8 cellular contexts compared by ENCODE assay signal in genomic region chrX:12971282-12972003, GRCh38. TPM values are rescaled to one million over a fixed set of nuclear protein-coding genes. Genes with fewer than 3 reads are reported as not detected.
A peak's percentile ranks its signal among the peaks of the same experiment; 100 is the strongest.
DNase-seq lines count a peak whose midpoint lies in the region; ATAC-seq, FAIRE-seq and TF ChIP-seq lines count a peak whose summit lies in the region.

No MANE protein-coding gene starts in this region.

- no peak for ATAC-seq in SK-N-SH treated with all-trans-retinoic acid at 6 μM for 48 hours
- peak; percentile 5 for ATAC-seq in activated CD8-positive, alpha-beta T cell treated with anti-CD3 and anti-CD28 coated beads, Interleukin-2, amount 10 ng/mL, durations not matched to agents 7 days and 5 days

- TF ChIP-seq EP300 in SK-N-SH (IDR thresholded peaks at IDR 0.05; ENCODE audit: borderline replicate concordance in 1 of 2, low read depth in 1 of 2, low read length in 1 of 2) (no peak), suprapubic skin (IDR thresholded peaks at IDR 0.05) (no peak)

- H3K9ac ChIP-seq in SK-N-SH (peak overlapping the region; percentile 63; the same call in 1 of the 2 replicates), kidney (ENCODE audit: low read length in 2 of 2) (peak overlapping the region in 1 of 2 donors; percentile 34)

- H3K27me3 ChIP-seq in SK-N-SH (ENCODE audit: insufficient read depth) (no peaks in the 10 kb centered on the region), suprapubic skin (no peaks in the 10 kb centered on the region), brain microvascular endothelial cell (replicated peaks) (no peaks in the 10 kb centered on the region), BE2C (no peaks in the 10 kb centered on the region)

- no peaks in the 10 kb centered on the region for H3K27me3 Mint-ChIP-seq in activated CD8-positive, alpha-beta T cell treated with anti-CD3 and anti-CD28 coated beads, Interleukin-2, amount 10 ng/mL, durations not matched to agents 7 days and 5 days (ENCODE audit: low read depth)

- peaks cover 0 to 12% of the 10 kb centered on the region in 2 experiments; a peak in 2 of 4 replicates for H3K4me1 ChIP-seq in SK-N-SH (ENCODE audit: control insufficient read depth in 1 of 2, insufficient read depth in 2 of 2, low read depth in 1 of 2, low read length in 1 of 2)
- H3K4me1 ChIP-seq in kidney (ENCODE audit: control insufficient read depth in 1 of 2, insufficient read depth in 1 of 2, low read depth in 1 of 2, low read length in 2 of 2), result no peaks in the 10 kb centered on the region
- H3K4me1 ChIP-seq in suprapubic skin, result peaks cover 8% of the 10 kb centered on the region
- no peaks in the 10 kb centered on the region for H3K4me1 ChIP-seq in BE2C

- peaks cover 0 to 11% of the 10 kb centered on the region in 2 experiments for H3K36me3 ChIP-seq in SK-N-SH (replicated peaks in 1 of 2; ENCODE audit: control insufficient read depth in 1 of 2, insufficient read depth in 2 of 2, low read length in 1 of 2)
- H3K36me3 ChIP-seq in kidney (ENCODE audit: control insufficient read depth in 1 of 2, insufficient read depth in 2 of 2, low read length in 2 of 2), result no peaks in the 10 kb centered on the region
- H3K36me3 ChIP-seq in suprapubic skin, result no peaks in the 10 kb centered on the region
- H3K36me3 ChIP-seq in brain microvascular endothelial cell (replicated peaks), result peaks cover 15% of the 10 kb centered on the region
- no peaks in the 10 kb centered on the region for H3K36me3 ChIP-seq in BE2C

- TF ChIP-seq CTCF in SK-N-SH (IDR thresholded peaks at IDR 0.05), result no peak
- no peak for TF ChIP-seq CTCF in kidney (IDR thresholded peaks at IDR 0.05; ENCODE audit: borderline replicate concordance, extremely low read depth, insufficient read depth)
- no peak for TF ChIP-seq CTCF in suprapubic skin (IDR thresholded peaks at IDR 0.05)
- no peak for TF ChIP-seq CTCF in brain microvascular endothelial cell (IDR thresholded peaks at IDR 0.05; ENCODE audit: low read depth, low read length, missing control alignments)
- TF ChIP-seq CTCF in BE2C (IDR thresholded peaks at IDR 0.05; ENCODE audit: low read depth, low read length), result no peak

- H3K9me3 Mint-ChIP-seq in activated CD8-positive, alpha-beta T cell treated with anti-CD3 and anti-CD28 coated beads, Interleukin-2, amount 10 ng/mL, durations not matched to agents 7 days and 5 days (ENCODE audit: insufficient read depth), result no peaks in the 10 kb centered on the region

- H3K4me3 ChIP-seq in SK-N-SH (ENCODE audit: low read depth in 2 of 2, low read length in 1 of 2) (no peak overlapping the region), kidney (ENCODE audit: low read length in 2 of 2) (no peak overlapping the region), suprapubic skin (peak overlapping the region; percentile 18), brain microvascular endothelial cell (ENCODE audit: low read depth, low read length) (no peak overlapping the region), BE2C (ENCODE audit: low read depth, low read length) (no peak overlapping the region)

- TF ChIP-seq RAD21 in SK-N-SH (IDR thresholded peaks at IDR 0.05; ENCODE audit: low read length), result no peak

- TF ChIP-seq POLR2A in suprapubic skin (IDR thresholded peaks at IDR 0.05), result no peak

- H3K9me3 ChIP-seq in SK-N-SH (no peaks in the 10 kb centered on the region), kidney (ENCODE audit: control insufficient read depth in 1 of 2, low read length in 2 of 2) (no peaks in the 10 kb centered on the region), suprapubic skin (no peaks in the 10 kb centered on the region), BE2C (no peaks in the 10 kb centered on the region)

- no peaks in the 10 kb centered on the region for H3K9me2 ChIP-seq in SK-N-SH

- peak overlapping the region; percentile 76 for H2AFZ ChIP-seq in SK-N-SH (ENCODE audit: low read depth)

- CTCF ChIA-PET in SK-N-SH (lab: Yijun Ruan, JAX), result interaction anchor here (0.8 to 0.9 kb wide), 2 partner anchors 24 to 517 kb away, joined by 3 read pairs; no protein-coding TSS in a partner anchor
- CTCF ChIA-PET in activated CD8-positive, alpha-beta T cell treated with anti-CD3 and anti-CD28 coated beads, Interleukin-2, amount 10 ng/mL, durations not matched to agents 7 days and 5 days (lab: Charles Lee), result interaction anchor here (0.9 to 22.7 kb wide), 6 partner anchors 19 to 519 kb away, joined by 3 to 406 read pairs (median 4); no protein-coding TSS in a partner anchor

- peaks cover 40% of the 10 kb centered on the region for H3K4me1 Mint-ChIP-seq in activated CD8-positive, alpha-beta T cell treated with anti-CD3 and anti-CD28 coated beads, Interleukin-2, amount 10 ng/mL, durations not matched to agents 7 days and 5 days (ENCODE audit: low read depth)

- peak overlapping the region; percentile 95 for H3K4me3 Mint-ChIP-seq in activated CD8-positive, alpha-beta T cell treated with anti-CD3 and anti-CD28 coated beads, Interleukin-2, amount 10 ng/mL, durations not matched to agents 7 days and 5 days

- DNase-seq in SK-N-SH (no peak), kidney (no peak), suprapubic skin (ENCODE audit: low spot score in 2 of 2) (peak in 1 of 2 donors; percentile 72), NCI-H345 (lab: John Stamatoyannopoulos, UW) (no peak), brain microvascular endothelial cell (no peak), BE2C (no peak)
- peak; percentile 63 for DNase-seq in activated CD8-positive, alpha-beta T cell treated with anti-CD3 and anti-CD28 coated beads, Interleukin-2, amount 10 ng/mL, durations not matched to agents 7 days and 5 days

- H3K79me2 ChIP-seq in SK-N-SH (ENCODE audit: insufficient read depth), result peaks cover 31% of the 10 kb centered on the region

- peak overlapping the region; percentile 97 for H3K27ac Mint-ChIP-seq in activated CD8-positive, alpha-beta T cell treated with anti-CD3 and anti-CD28 coated beads, Interleukin-2, amount 10 ng/mL, durations not matched to agents 7 days and 5 days

- peaks cover 40% of the 10 kb centered on the region for H3K36me3 Mint-ChIP-seq in activated CD8-positive, alpha-beta T cell treated with anti-CD3 and anti-CD28 coated beads, Interleukin-2, amount 10 ng/mL, durations not matched to agents 7 days and 5 days (ENCODE audit: low read depth)

- POLR2A ChIA-PET in SK-N-SH (lab: Yijun Ruan, JAX), result no interaction called here
- POLR2A ChIA-PET in activated CD8-positive, alpha-beta T cell treated with anti-CD3 and anti-CD28 coated beads, Interleukin-2, amount 10 ng/mL, durations not matched to agents 7 days and 5 days (lab: Charles Lee), result interaction anchor here (1.4 to 16.3 kb wide), 4 partner anchors 18 to 516 kb away, joined by 4 to 1048 read pairs (median 495); no protein-coding TSS in a partner anchor

- in situ Hi-C loops in brain microvascular endothelial cell (cut with HindIII; ENCODE audit: low pct_ligation_motif_present, low sequenced_read_pairs), result no loop called here

- H3K27ac ChIP-seq in SK-N-SH (ENCODE audit: low read depth in 2 of 2, low read length in 1 of 2), result peak overlapping the region in 1 of 2 experiments; percentile 78; a peak in 2 of 4 replicates
- peak overlapping the region; percentile 43 to 76 for H3K27ac ChIP-seq in kidney (ENCODE audit: low read depth in 2 of 2, low read length in 2 of 2)
- peak overlapping the region; percentile 75 for H3K27ac ChIP-seq in suprapubic skin
- H3K27ac ChIP-seq in brain microvascular endothelial cell, result no peak overlapping the region

- peaks cover 10% of the 10 kb centered on the region; the same call in 1 of the 2 replicates for H4K20me1 ChIP-seq in SK-N-SH (ENCODE audit: insufficient read depth)

- intact Hi-C loops in kidney (cut with DNase I), result no loop called here

- H3K4me2 ChIP-seq in SK-N-SH, result peak overlapping the region; percentile 68

- FAIRE-seq in kidney (lab: Jason Lieb, UNC), result no peak

- 78% methylated on average over 12 of the region's 12 CpGs for WGBS in SK-N-SH (ENCODE audit: low lambda C conversion rate)
- WGBS in suprapubic skin, result 69% methylated on average over 11 of the region's 12 CpGs

- H3F3A ChIP-seq in SK-N-SH (replicated peaks; ENCODE audit: insufficient read depth), result peaks cover 33% of the 10 kb centered on the region

TF ChIP-seq in SK-N-SH, 30 proteins besides CTCF, POLR2A, EP300 and RAD21 (continues in another document):
- TF ChIP-seq RCOR1 (IDR thresholded peaks at IDR 0.05; ENCODE audit: low read length), result no peak
- no peak for TF ChIP-seq NFIC (IDR thresholded peaks at IDR 0.05; ENCODE audit: borderline replicate concordance)
- no peak for TF ChIP-seq EZH2phosphoT487 (IDR thresholded peaks at IDR 0.05; ENCODE audit: borderline replicate concordance, low read depth)
- no peak for TF ChIP-seq RXRA (IDR thresholded peaks at IDR 0.05; ENCODE audit: borderline replicate concordance, low read depth)
- no peak for TF ChIP-seq GATA2 (CRISPR knock-in tag; IDR thresholded peaks at IDR 0.05)

TF ChIP-seq in SK-N-SH treated with all-trans-retinoic acid at 6 μM for 48 hours, 23 proteins besides CTCF, POLR2A, EP300 and RAD21 (continues in another document):
- no peak for TF ChIP-seq TSHZ2 (CRISPR knock-in tag; IDR thresholded peaks at IDR 0.05)

RNA-seq across cellular contexts. Expression of gene TMSB4X, which starts 3.5 kb away (rescaled TPM):
- 4,830 and 10,669 TPM in 2 replicates for polyA plus RNA-seq in SK-N-SH (2012; rRNA removed)
- 11,345 and 16,426 TPM in 2 replicates for polyA plus RNA-seq in SK-N-SH (2012; cell fraction: cytosol; rRNA removed)
- polyA plus RNA-seq in SK-N-SH (2012; cell fraction: nucleus; rRNA removed), result 2,546 and 2,555 TPM in 2 replicates
- total RNA-seq in activated CD8-positive, alpha-beta T cell treated with anti-CD3 and anti-CD28 coated beads, Interleukin-2, amount 10 ng/mL, durations not matched to agents 7 days and 5 days, result 1,000 to 10,000 TPM; 8,800 to 8,961 TPM
- 2,421 TPM for total RNA-seq in kidney
- 3,432 TPM for polyA plus RNA-seq in kidney (ENCODE audit: insufficient read depth, low read depth, low replicate concordance)
- 1,000 to 10,000 TPM in 3 of 4 donors, 100 to 1,000 TPM in 1; 880 to 1,466 (median 1,228) TPM for total RNA-seq in suprapubic skin
- polyA plus RNA-seq in BE2C (2012; ENCODE audit: insufficient read depth, insufficient read length, low read depth), result 656 TPM
